Comparison of ENCODE assay signal across 8 cellular contexts in the genomic region with DNA sequence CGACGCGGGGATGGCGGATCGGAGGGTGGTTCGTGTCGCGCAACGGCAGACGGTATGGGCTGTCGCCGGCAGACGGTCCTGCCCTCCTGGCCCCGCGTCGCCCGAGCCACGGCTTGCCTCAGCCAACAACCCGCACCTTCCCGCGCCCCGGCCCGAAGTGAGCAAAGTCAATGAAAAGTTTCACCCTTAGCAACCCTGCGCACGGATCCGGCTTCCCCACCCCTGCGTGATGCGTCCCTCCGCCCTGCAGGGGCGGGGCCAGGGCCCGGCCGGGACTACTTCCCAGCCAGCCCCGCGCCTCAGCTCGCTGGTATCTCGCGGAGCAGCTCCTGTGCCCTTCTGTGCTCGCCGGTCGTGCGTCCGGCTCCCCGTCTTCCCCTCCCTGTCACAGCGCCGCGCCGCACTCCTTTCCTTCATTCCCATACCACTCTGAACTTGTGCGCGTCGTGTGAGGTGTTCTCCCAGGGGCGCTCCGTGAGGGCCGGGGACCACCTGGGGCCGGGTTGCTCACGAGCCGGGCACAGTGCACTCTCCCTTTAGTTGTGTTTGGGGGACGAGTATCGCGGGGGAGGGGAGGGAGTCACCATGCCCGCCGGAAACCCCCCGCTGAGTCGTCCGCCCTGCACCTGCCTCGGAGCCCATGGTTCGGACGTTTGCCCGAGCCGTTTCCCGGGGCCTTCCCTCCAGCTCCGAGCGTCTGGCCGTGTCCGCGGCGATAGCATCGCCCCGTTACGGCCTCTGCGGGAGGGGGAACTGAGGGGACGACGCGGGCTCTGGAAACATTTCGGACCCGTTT. TPM values are rescaled to one million over a fixed set of nuclear protein-coding genes. Genes with fewer than 3 reads are reported as not detected.
DNase-seq lines count a peak whose midpoint lies in the region; ATAC-seq and TF ChIP-seq lines count a peak whose summit lies in the region.

A gene with protein sequence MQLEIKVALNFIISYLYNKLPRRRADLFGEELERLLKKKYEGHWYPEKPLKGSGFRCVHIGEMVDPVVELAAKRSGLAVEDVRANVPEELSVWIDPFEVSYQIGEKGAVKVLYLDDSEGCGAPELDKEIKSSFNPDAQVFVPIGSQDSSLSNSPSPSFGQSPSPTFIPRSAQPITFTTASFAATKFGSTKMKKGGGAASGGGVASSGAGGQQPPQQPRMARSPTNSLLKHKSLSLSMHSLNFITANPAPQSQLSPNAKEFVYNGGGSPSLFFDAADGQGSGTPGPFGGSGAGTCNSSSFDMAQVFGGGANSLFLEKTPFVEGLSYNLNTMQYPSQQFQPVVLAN (minus strand): TSS at position 163 of the 796 bp plus-strand sequence. CDS start 9,456 bp downstream, outside the sequence.

- CTCF ChIA-PET in IMR-90 (lab: Yijun Ruan, JAX), result interaction anchor here (1.0 kb wide), 1 partner anchor 44 kb away, joined by 3 read pairs; no protein-coding TSS in a partner anchor

- H2BK5ac ChIP-seq in IMR-90 (ENCODE audit: low read depth, low read length, poor library complexity, severe bottlenecking), result peak within 1 kb of the TSS; percentile 88

- peak within 1 kb of the TSS; percentile 90 for H4K91ac ChIP-seq in IMR-90 (ENCODE audit: insufficient read depth, low read depth, low read length)

- H2AFZ ChIP-seq in IMR-90 (replicated peaks; ENCODE audit: low read length, poor library complexity), result peak within 1 kb of the TSS; percentile 90

- H3K18ac ChIP-seq in IMR-90 (ENCODE audit: low read depth, low read length), result peak within 1 kb of the TSS; percentile 75

- H3K56ac ChIP-seq in IMR-90 (ENCODE audit: extremely low read depth, insufficient read depth, low read length), result peak within 1 kb of the TSS; percentile 93

- peak within 1 kb of the TSS; percentile 88 for H3K4me2 ChIP-seq in IMR-90 (ENCODE audit: low read depth, low read length)

- no peaks in the 10 kb centered on the region for H3K9me3 ChIP-seq in IMR-90 (ENCODE audit: control insufficient read depth, insufficient read depth, low read length)
- H3K9me3 ChIP-seq in mononuclear cell (ENCODE audit: low read depth, low read length), result no peaks in the 10 kb centered on the region

- H3K9ac ChIP-seq in IMR-90 (ENCODE audit: low read depth, low read length), result peak within 1 kb of the TSS; percentile 93

- peak within 1 kb of the TSS; percentile 25; the same call in 1 of the 3 replicates for H2BK15ac ChIP-seq in IMR-90 (ENCODE audit: low read depth, low read length)

- in situ Hi-C loops in IMR-90 (cut with MboI; ENCODE audit: low sequenced_read_pairs), result no loop called here

- peaks cover 36% of the 10 kb centered on the region for H4K20me1 ChIP-seq in IMR-90 (ENCODE audit: insufficient read depth, low read length)

- peak within 1 kb of the TSS; percentile 93 for H3K4ac ChIP-seq in IMR-90 (ENCODE audit: low read depth, low read length)

- no peak for TF ChIP-seq CTCF in IMR-90 (conservative IDR thresholded peaks at IDR 0.05; ENCODE audit: low read depth, low read length)

- H3K9me1 ChIP-seq in IMR-90 (ENCODE audit: insufficient read depth, low read length), result peaks cover 12% of the 10 kb centered on the region

- peak within 1 kb of the TSS; percentile 56 for H4K5ac ChIP-seq in IMR-90 (ENCODE audit: low read depth, low read length)

- peaks cover 13 to 36% of the 10 kb centered on the region in 2 experiments for H3K79me1 ChIP-seq in IMR-90 (ENCODE audit: low read depth in 1 of 2, low read length in 2 of 2)

- peak within 1 kb of the TSS; percentile 96 for H2AK5ac ChIP-seq in IMR-90 (ENCODE audit: low read depth, low read length)

- intact Hi-C loops in IMR-90 (cut with micrococcal nuclease), result loop anchor here (1.0 to 2.0 kb wide), 4 partner anchors 66 to 162 kb away; a partner anchor contains a TSS

- peaks cover 3% of the 10 kb centered on the region for H3K4me1 ChIP-seq in IMR-90 (ENCODE audit: control insufficient read depth, insufficient read depth, low read length)
- H3K4me1 ChIP-seq in mononuclear cell (ENCODE audit: insufficient read depth, low read length), result peaks cover 23% of the 10 kb centered on the region

- TF ChIP-seq RAD21 in IMR-90 (IDR thresholded peaks at IDR 0.05; ENCODE audit: low read length), result peak; percentile 29; the same call in 1 of the 2 replicates

- peak; percentile 97 for DNase-seq in CD1c-positive myeloid dendritic cell (ENCODE audit: extremely low spot score)
- DNase-seq in IMR-90, result peak; percentile 95
- peak; percentile 62 for DNase-seq in OCI-M2 (lab: John Stamatoyannopoulos, UW; ENCODE audit: unreplicated experiment)
- DNase-seq in activated T-cell treated with anti-CD3 and anti-CD28 coated beads for 24 hours (ENCODE audit: low read depth), result peak; percentile 91
- peak; percentile 50 for DNase-seq in epidermal melanocyte (ENCODE audit: insufficient read length, low spot score)
- DNase-seq in stimulated activated CD8-positive, alpha-beta memory T cell treated with anti-CD3 and anti-CD28 coated beads, Interleukin-2, amount 100 ng/mL, for 48 hours (ENCODE audit: low read depth in 2 of 2), result peak; percentile 90 to 93

- H3K23ac ChIP-seq in IMR-90 (ENCODE audit: low read depth, low read length), result peak within 1 kb of the TSS; percentile 97

- H2AK9ac ChIP-seq in IMR-90 (replicated peaks; ENCODE audit: low read depth, low read length, poor library complexity), result peak within 1 kb of the TSS; percentile 99

- H2BK120ac ChIP-seq in IMR-90 (ENCODE audit: low read depth, low read length), result peak within 1 kb of the TSS; percentile 45; the same call in 1 of the 2 replicates

- H4K8ac ChIP-seq in IMR-90 (ENCODE audit: low read depth in 2 of 2, low read length in 2 of 2), result peak within 1 kb of the TSS; percentile 76 to 78

- peak within 1 kb of the TSS; percentile 97 for H3K4me3 ChIP-seq in IMR-90 (ENCODE audit: insufficient read depth, low read depth, low read length)
- peak within 1 kb of the TSS; percentile 67 for H3K4me3 ChIP-seq in mononuclear cell (ENCODE audit: low read length)

- ATAC-seq in GM21360 (IDR thresholded peaks at IDR 0.05; ENCODE audit: unreplicated experiment) (peak; percentile 42), IMR-90 (ENCODE audit: low read depth) (peak; percentile 63)

- dilution Hi-C loops in IMR-90 (cut with HindIII; ENCODE audit: low sequenced_read_pairs, unreplicated experiment), result no loop called here

- H3K27ac ChIP-seq in IMR-90 (ENCODE audit: insufficient read depth, low read length), result peak within 1 kb of the TSS; percentile 97

- peak within 1 kb of the TSS; percentile 95 for H3K14ac ChIP-seq in IMR-90 (replicated peaks; ENCODE audit: low read depth, low read length)

- POLR2A ChIA-PET in IMR-90 (lab: Charles Lee; ENCODE audit: unreplicated experiment), result interaction anchor here (0.6 to 1.4 kb wide), 2 partner anchors 22 to 43 kb away, joined by 3 read pairs; a partner anchor contains a TSS

- no peak within 1 kb of the TSS; the same call in 1 of the 2 replicates for H2BK20ac ChIP-seq in IMR-90 (ENCODE audit: low read depth, low read length)

- peaks cover 5% of the 10 kb centered on the region for H3K36me3 ChIP-seq in IMR-90 (ENCODE audit: control insufficient read depth, insufficient read depth, low read length)

- no TSS peak for BruUV-seq in IMR-90 (replicated peaks; lab: Mats Ljungman, UMichigan)

- H3K27me3 ChIP-seq in IMR-90 (ENCODE audit: control insufficient read depth, insufficient read depth, low read length) (no peaks in the 10 kb centered on the region), mononuclear cell (ENCODE audit: insufficient read depth, low read length) (no peaks in the 10 kb centered on the region)

- TF ChIP-seq POLR2A in IMR-90 (IDR thresholded peaks at IDR 0.05; ENCODE audit: low read depth, low read length), result peak; percentile 99

- WGBS in IMR-90 (ENCODE audit: extremely low coverage in 2 of 2, insufficient read length in 1 of 2), 2 experiments, result 1% methylated on average over 32 of the region's 85 CpGs; no CpG with 5 or more reads in 1 of the 2 experiments

TF ChIP-seq in IMR-90, 13 proteins besides CTCF, POLR2A, EP300 and RAD21 (continues in another document):
- TF ChIP-seq SMC3 (IDR thresholded peaks at IDR 0.05; ENCODE audit: low read depth, low read length), result 0 out of 2 replicates have a peak, but pooled peaks have one; percentile 5
- TF ChIP-seq, protein P1, sequence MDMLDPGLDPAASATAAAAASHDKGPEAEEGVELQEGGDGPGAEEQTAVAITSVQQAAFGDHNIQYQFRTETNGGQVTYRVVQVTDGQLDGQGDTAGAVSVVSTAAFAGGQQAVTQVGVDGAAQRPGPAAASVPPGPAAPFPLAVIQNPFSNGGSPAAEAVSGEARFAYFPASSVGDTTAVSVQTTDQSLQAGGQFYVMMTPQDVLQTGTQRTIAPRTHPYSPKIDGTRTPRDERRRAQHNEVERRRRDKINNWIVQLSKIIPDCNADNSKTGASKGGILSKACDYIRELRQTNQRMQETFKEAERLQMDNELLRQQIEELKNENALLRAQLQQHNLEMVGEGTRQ (IDR thresholded peaks at IDR 0.05; ENCODE audit: low read depth, low read length), result peak; percentile 27; the same call in 1 of the 2 replicates
- TF ChIP-seq MAZ (IDR thresholded peaks at IDR 0.05; ENCODE audit: borderline replicate concordance, low read depth, low read length), result peak; percentile 99
- TF ChIP-seq RFX5 (IDR thresholded peaks at IDR 0.05; ENCODE audit: low read depth, low read length), result 0 out of 2 replicates have a peak, but pooled peaks have one; percentile 25
- peak; percentile 10 for TF ChIP-seq RCOR1 (IDR thresholded peaks at IDR 0.05; ENCODE audit: insufficient replicate concordance, low read length)
- TF ChIP-seq CHD1 (IDR thresholded peaks at IDR 0.05; ENCODE audit: low read depth, low read length), result no peak
- no peak for TF ChIP-seq NFE2L2 (IDR thresholded peaks at IDR 0.05; ENCODE audit: low read depth, low read length)
- TF ChIP-seq BHLHE40 (IDR thresholded peaks at IDR 0.05; ENCODE audit: low read depth, low read length), result peak; percentile 58; the same call in 1 of the 2 replicates
- no peak for TF ChIP-seq CEBPB (IDR thresholded peaks at IDR 0.05; ENCODE audit: low read depth, low read length)
- peak; percentile 87; the same call in 1 of the 2 replicates for TF ChIP-seq MXI1 (IDR thresholded peaks at IDR 0.05; ENCODE audit: borderline replicate concordance, low read depth, low read length)
- TF ChIP-seq, protein P2, sequence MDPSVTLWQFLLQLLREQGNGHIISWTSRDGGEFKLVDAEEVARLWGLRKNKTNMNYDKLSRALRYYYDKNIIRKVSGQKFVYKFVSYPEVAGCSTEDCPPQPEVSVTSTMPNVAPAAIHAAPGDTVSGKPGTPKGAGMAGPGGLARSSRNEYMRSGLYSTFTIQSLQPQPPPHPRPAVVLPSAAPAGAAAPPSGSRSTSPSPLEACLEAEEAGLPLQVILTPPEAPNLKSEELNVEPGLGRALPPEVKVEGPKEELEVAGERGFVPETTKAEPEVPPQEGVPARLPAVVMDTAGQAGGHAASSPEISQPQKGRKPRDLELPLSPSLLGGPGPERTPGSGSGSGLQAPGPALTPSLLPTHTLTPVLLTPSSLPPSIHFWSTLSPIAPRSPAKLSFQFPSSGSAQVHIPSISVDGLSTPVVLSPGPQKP (IDR thresholded peaks at IDR 0.05; ENCODE audit: borderline replicate concordance, low read depth, low read length), result no peak

RNA-seq across cellular contexts. Expression of the gene that starts here (rescaled TPM):
- total RNA-seq in IMR-90 (2012; rRNA removed) (16.9 and 17.4 TPM in 2 replicates), mononuclear cell (7.2 TPM)
- 23.3 and 24.2 TPM in 2 replicates for polyA plus RNA-seq in IMR-90 (2012; rRNA removed)
- polyA plus RNA-seq in IMR-90 (2012; cell fraction: cytosol; rRNA removed), result 16.0 and 24.3 TPM in 2 replicates
- 16.4 and 23.4 TPM in 2 replicates for polyA plus RNA-seq in IMR-90 (2012; cell fraction: nucleus; rRNA removed; ENCODE audit: low replicate concordance)

Comparison
In these comparisons a context has a peak if more than half of its experiments do, and no peak if none do; other contexts are left out.
1. Peak in every context shown above with its lines: DNase-seq, ATAC-seq, H3K4me3 ChIP-seq and H3K27ac ChIP-seq.